Comparison of ENCODE assay signal across 11 cellular contexts in genomic region chr17:18121201-18121600, GRCh38. TPM values are rescaled to one million over a fixed set of nuclear protein-coding genes. Genes with fewer than 3 reads are reported as not detected.
"Had no signal": no experiment of that assay in that cellular context is flagged by ENCODE, and none has a peak within 500 bp of the region (broad histone marks: within the 10 kb centered on the region; RNA-seq: fewer than 3 reads in every experiment).

No MANE protein-coding gene starts in this region.

- DNase-seq: GOT3, HFFc6, KBM-7 had no signal

- H3K27ac ChIP-seq: HL-60, KMS-11 had no signal

- H3K4me2 ChIP-seq: KMS-11 had no signal

- H3K9ac ChIP-seq: KMS-11 had no signal

- H3K27ac Mint-ChIP-seq: HFFc6, IgD-negative memory B cell had no signal

- H3K4me1 ChIP-seq: HAP-1 had no signal

- H3K36me3 ChIP-seq: HAP-1 had no signal

- H3K4me3 Mint-ChIP-seq: HFFc6, IgD-negative memory B cell had no signal

- H3K4me3 ChIP-seq: HAP-1 had no signal

- H3K4me1 Mint-ChIP-seq: IgD-negative memory B cell had no signal

- FAIRE-seq: H54, HepG2 had no signal

- ATAC-seq: HCT116, HepG2 had no signal

RNA-seq across cellular contexts. Expression of gene MYO15A, which starts 12.6 kb away (rescaled TPM):
- total RNA-seq: HT1080 had no signal
